8 cellular contexts compared by ENCODE assay signal in the genomic region with DNA sequence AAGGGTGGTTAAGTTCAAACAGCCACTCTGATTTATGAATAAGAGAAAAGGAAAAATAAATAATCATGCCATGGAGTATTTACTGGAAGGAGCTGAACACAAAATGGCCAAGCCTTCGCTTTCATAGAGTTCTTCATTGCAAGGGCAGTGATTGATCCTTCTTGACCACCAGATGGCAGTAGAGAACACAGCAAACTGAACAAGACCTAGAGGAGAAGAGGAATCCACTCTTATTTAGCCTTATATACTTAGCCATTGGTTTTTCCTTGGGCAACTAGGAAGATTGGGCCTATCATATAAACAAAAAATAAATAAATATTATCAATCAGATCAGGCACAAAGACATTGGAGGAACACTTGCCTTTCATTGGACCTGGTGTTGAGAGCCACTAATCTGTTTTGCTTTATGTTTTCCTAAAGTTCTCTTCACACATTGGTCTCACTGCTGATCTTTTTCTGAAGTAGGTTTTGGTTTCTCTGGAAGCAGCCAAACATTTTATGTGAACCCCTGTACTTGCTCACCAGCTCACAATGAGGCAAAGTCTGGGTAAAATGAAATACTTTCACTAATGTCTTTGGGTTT. TPM values are rescaled to one million over a fixed set of nuclear protein-coding genes. Genes with fewer than 3 reads are reported as not detected.
DNase-seq lines count a peak whose midpoint lies in the region; ATAC-seq, FAIRE-seq and TF ChIP-seq lines count a peak whose summit lies in the region.

No MANE protein-coding gene starts in this region.

- in situ Hi-C loops in mammary epithelial cell (cut with MboI; ENCODE audit: low sequenced_read_pairs in 2 of 2) = no loop called here

- no peaks in the 10 kb centered on the region for H3K9me1 ChIP-seq in keratinocyte (ENCODE audit: control insufficient read depth, extremely low read depth, insufficient read depth, low read length)

- intact Hi-C loops in mammary epithelial cell (cut with micrococcal nuclease) = loop anchor here (1.0 to 10.0 kb wide), 4 partner anchors 57 to 594 kb away; partner anchors contain the start of gene PARM1

- ATAC-seq in GM21390 (IDR thresholded peaks at IDR 0.05; ENCODE audit: unreplicated experiment) = peak; percentile 61
- ATAC-seq in stimulated activated naive CD8-positive, alpha-beta T cell treated with anti-CD3 and anti-CD28 coated beads, Interleukin-15, amount 100 ng/mL, for 72 hours = peak; percentile 67

- FAIRE-seq in keratinocyte (lab: Jason Lieb, UNC) = peak; percentile 89

- DNase-seq in activated CD4-positive, alpha-beta T cell treated with anti-CD3 and anti-CD28 coated beads for 48 hours = peak; percentile 13
- no peak for DNase-seq in activated CD4-positive, alpha-beta T cell treated with anti-CD3 and anti-CD28 coated beads, Interleukin-2, amount 50 U/mL, for 4 hours
- DNase-seq in HPDE6-E6E7 (ENCODE audit: extremely low spot score) = peak; percentile 27
- peak; percentile 42 for DNase-seq in NOMO-1 treated with dmso at 0.1 percent for 144 hours (lab: John Stamatoyannopoulos, UW; ENCODE audit: unreplicated experiment)
- peak; percentile 66 for DNase-seq in mammary epithelial cell
- DNase-seq in keratinocyte (ENCODE audit: low read depth, low spot score) = peak; percentile 52
- peak; percentile 7 to 17 for DNase-seq in stimulated activated naive CD8-positive, alpha-beta T cell treated with anti-CD3 and anti-CD28 coated beads, Interleukin-15, amount 100 ng/mL, for 72 hours

- no TSS peak for BruUV-seq in mammary epithelial cell (replicated peaks; lab: Mats Ljungman, UMichigan)

- H3K27ac Mint-ChIP-seq in stimulated activated naive CD8-positive, alpha-beta T cell treated with anti-CD3 and anti-CD28 coated beads, Interleukin-15, amount 100 ng/mL, for 72 hours = no peak overlapping the region

- H3K9me3 ChIP-seq in mammary epithelial cell (replicated peaks; ENCODE audit: insufficient read depth, low read length) (no peaks in the 10 kb centered on the region), keratinocyte (ENCODE audit: control insufficient read depth, low read depth, low read length) (no peaks in the 10 kb centered on the region)

- H3K27me3 ChIP-seq in mammary epithelial cell (ENCODE audit: insufficient read depth, low read length) (peaks cover 4% of the 10 kb centered on the region), keratinocyte (ENCODE audit: control insufficient read depth, extremely low read depth, insufficient read depth, low read length) (no peaks in the 10 kb centered on the region)

- H3K4me3 ChIP-seq in mammary epithelial cell (replicated peaks in 1 of 3; ENCODE audit: insufficient read depth in 1 of 3, low read depth in 2 of 3, low read length in 3 of 3) = no peak overlapping the region
- H3K4me3 ChIP-seq in keratinocyte (ENCODE audit: control insufficient read depth in 2 of 3, extremely low read depth in 1 of 3, insufficient read depth in 2 of 3, low read depth in 1 of 3, low read length in 3 of 3) = no peak overlapping the region

- H3K9me3 Mint-ChIP-seq in stimulated activated naive CD8-positive, alpha-beta T cell treated with anti-CD3 and anti-CD28 coated beads, Interleukin-15, amount 100 ng/mL, for 72 hours = no peaks in the 10 kb centered on the region

- no peaks in the 10 kb centered on the region for H3K4me1 Mint-ChIP-seq in stimulated activated naive CD8-positive, alpha-beta T cell treated with anti-CD3 and anti-CD28 coated beads, Interleukin-15, amount 100 ng/mL, for 72 hours

- no peak overlapping the region for H3K4me3 Mint-ChIP-seq in stimulated activated naive CD8-positive, alpha-beta T cell treated with anti-CD3 and anti-CD28 coated beads, Interleukin-15, amount 100 ng/mL, for 72 hours

- no peaks in the 10 kb centered on the region for H4K20me1 ChIP-seq in mammary epithelial cell (ENCODE audit: insufficient read depth, low read length)
- no peaks in the 10 kb centered on the region for H4K20me1 ChIP-seq in keratinocyte (ENCODE audit: control insufficient read depth, extremely low read depth, insufficient read depth, low read length)

- H3K9ac ChIP-seq in mammary epithelial cell (ENCODE audit: insufficient read depth, low read length) (no peak overlapping the region), keratinocyte (ENCODE audit: control insufficient read depth, extremely low read depth, insufficient read depth, low read length) (no peak overlapping the region)

- H2AFZ ChIP-seq in mammary epithelial cell (ENCODE audit: low read depth, low read length) (no peak overlapping the region), keratinocyte (ENCODE audit: control insufficient read depth, low read length) (no peak overlapping the region)

- H3K4me1 ChIP-seq in mammary epithelial cell (ENCODE audit: insufficient read depth, low read length) (no peaks in the 10 kb centered on the region), keratinocyte (ENCODE audit: control insufficient read depth, extremely low read depth, insufficient read depth, low read length) (no peaks in the 10 kb centered on the region)

- no peaks in the 10 kb centered on the region for H3K36me3 ChIP-seq in mammary epithelial cell (ENCODE audit: insufficient read depth, low read length)
- no peaks in the 10 kb centered on the region for H3K36me3 ChIP-seq in keratinocyte (ENCODE audit: control insufficient read depth in 2 of 2, extremely low read depth in 1 of 2, insufficient read depth in 2 of 2, low read length in 2 of 2)

- H3K27me3 Mint-ChIP-seq in stimulated activated naive CD8-positive, alpha-beta T cell treated with anti-CD3 and anti-CD28 coated beads, Interleukin-15, amount 100 ng/mL, for 72 hours = peaks cover 29% of the 10 kb centered on the region

- WGBS in mammary epithelial cell (ENCODE audit: low coverage, missing lambda C conversion rate) = 15% methylated on average over 1 of the region's 1 CpG

- no peak overlapping the region for H3K4me2 ChIP-seq in mammary epithelial cell (ENCODE audit: insufficient read depth, low read depth, low read length)
- H3K4me2 ChIP-seq in keratinocyte (ENCODE audit: control insufficient read depth, extremely low read depth, insufficient read depth, low read depth, low read length) = no peak overlapping the region

- CTCF ChIA-PET in mammary epithelial cell (lab: Charles Lee; ENCODE audit: low non-redundant PET) = interaction anchor here (1.1 kb wide), 1 partner anchor 615 kb away, joined by 5 read pairs; no protein-coding TSS in a partner anchor

- no peak overlapping the region for H3K27ac ChIP-seq in mammary epithelial cell (ENCODE audit: insufficient read depth, low read depth, low read length)
- H3K27ac ChIP-seq in keratinocyte (ENCODE audit: control insufficient read depth, insufficient read depth, low read length) = no peak overlapping the region

- dilution Hi-C loops in mammary epithelial cell (cut with HindIII; ENCODE audit: low sequenced_read_pairs) (no loop called here), keratinocyte (cut with MboI; ENCODE audit: extremely low pct_ligation_motif_present, low sequenced_read_pairs) (no loop called here)

- H3K79me2 ChIP-seq in mammary epithelial cell (ENCODE audit: insufficient read depth, low read length) (no peaks in the 10 kb centered on the region), keratinocyte (ENCODE audit: control insufficient read depth, insufficient read depth, low read length) (no peaks in the 10 kb centered on the region)

- peak; percentile 92 to 95 for TF ChIP-seq CTCF in mammary epithelial cell (conservative IDR thresholded peaks at IDR 0.05 in 1 of 2, IDR thresholded peaks at IDR 0.05 in 1 of 2; ENCODE audit: extremely low read depth in 1 of 2, insufficient read depth in 1 of 2, low read depth in 1 of 2, low read length in 2 of 2)
- TF ChIP-seq CTCF in keratinocyte (optimal IDR thresholded peaks at IDR 0.05 in 1 of 3, IDR thresholded peaks at IDR 0.05 in 1 of 3, conservative IDR thresholded peaks at IDR 0.05 in 1 of 3; ENCODE audit: extremely low read depth in 1 of 3, insufficient read depth in 2 of 3, low read length in 3 of 3) = peak; percentile 70 to 83 (median 80)

RNA-seq across cellular contexts. Expression of gene PARM1, which starts 58.0 kb away (rescaled TPM):
- under 1 TPM in 1 of 2 donors, not detected in 1; 0.33 TPM for total RNA-seq in mammary epithelial cell
- 0.01 TPM for polyA plus RNA-seq in mammary epithelial cell
- not detected for polyA minus RNA-seq in mammary epithelial cell
- polyA plus RNA-seq in keratinocyte = 0.02 to 0.08 TPM (median 0.05 TPM) in 3 replicates
- polyA plus RNA-seq in keratinocyte (2011; ENCODE audit: low read depth) = 0.14 TPM
- 0.05 and 0.07 TPM in 2 replicates for polyA plus RNA-seq in keratinocyte (2011; cell fraction: cytosol; rRNA removed)
- polyA plus RNA-seq in keratinocyte (2011; cell fraction: nucleus; rRNA removed) = 0.19 and 0.24 TPM in 2 replicates
- polyA plus RNA-seq in keratinocyte (2012; ENCODE audit: low replicate concordance) = 0.06 and 0.07 TPM in 2 replicates
- polyA minus RNA-seq in keratinocyte = 0.10 to 0.20 TPM in 2 of 3 replicates, not detected in the other
- not detected for polyA minus RNA-seq in keratinocyte (2011; cell fraction: cytosol; rRNA and poly(A)+ RNA removed)
- 0.11 and 0.16 TPM in 2 replicates for polyA minus RNA-seq in keratinocyte (2011; cell fraction: nucleus; rRNA and poly(A)+ RNA removed)

Comparison
In these comparisons a context has a peak if more than half of its experiments do, and no peak if none do; other contexts are left out.
1. DNase-seq: peak in activated CD4-positive, alpha-beta T cell treated with anti-CD3 and anti-CD28 coated beads for 48 hours (single experiment), HPDE6-E6E7 (single experiment), NOMO-1 treated with dmso at 0.1 percent for 144 hours (single experiment), mammary epithelial cell (single experiment), keratinocyte (single experiment) and stimulated activated naive CD8-positive, alpha-beta T cell treated with anti-CD3 and anti-CD28 coated beads, Interleukin-15, amount 100 ng/mL, for 72 hours (2 of 2); none in activated CD4-positive, alpha-beta T cell treated with anti-CD3 and anti-CD28 coated beads, Interleukin-2, amount 50 U/mL, for 4 hours (0 of 2).